In genomic region chr16:23706439-23706838, GRCh38 we compare ENCODE assay signal across 37 cellular contexts. TPM values are rescaled to one million over a fixed set of nuclear protein-coding genes. Genes with fewer than 3 reads are reported as not detected.
"Had no signal": no experiment of that assay in that cellular context is flagged by ENCODE, and none has a peak within 500 bp of the region (broad histone marks: within the 10 kb centered on the region; RNA-seq: fewer than 3 reads in every experiment).

No MANE protein-coding gene starts in this region.

- ATAC-seq: activated naive CD4-positive, alpha-beta T cell treated with anti-CD3 and anti-CD28 coated beads, Interleukin-2, amount 50 U/mL, for 72 hours; activated naive CD8-positive, alpha-beta T cell treated with anti-CD3 and anti-CD28 coated beads, Interleukin-2, amount 50 U/mL, for 24 hours; activated T-cell treated with anti-CD3 and anti-CD28 coated beads, Interleukin-2, amount 50 U/mL, for 4 hours; activated T-cell treated with anti-CD3 and anti-CD28 coated beads, Interleukin-2, amount 50 U/mL, for 72 hours; activated T-helper 17 cell treated with anti-CD3 and anti-CD28 coated beads, Interleukin-2, amount 50 U/mL, for 72 hours; body of pancreas had no signal

- H3K4me3 ChIP-seq: adrenal gland, ascending aorta, body of pancreas, breast epithelium, cardiac muscle cell had no signal

- H3K36me3 ChIP-seq: adrenal gland, ascending aorta, brain microvascular endothelial cell, breast epithelium, cardiac muscle cell had no signal

- H3K4me1 ChIP-seq: adrenal gland, ascending aorta, body of pancreas, breast epithelium had no signal

- H3K27ac ChIP-seq: adrenal gland, ascending aorta, body of pancreas, brain microvascular endothelial cell, breast epithelium, cardiac muscle cell had no signal

- FAIRE-seq: astrocyte, bronchial epithelial cell had no signal

- DNase-seq: activated effector memory CD4-positive, alpha-beta T cell treated with anti-CD3 and anti-CD28 coated beads, Interleukin-2, amount 50 U/mL, for 16 hours; activated effector memory CD4-positive, alpha-beta T cell treated with Interleukin-2 at 50 U/mL for 16 hours; activated gamma-delta T cell; activated gamma-delta T cell treated with Interleukin-2 at 50 U/mL for 16 hours; activated naive CD4-positive, alpha-beta T cell; activated naive CD4-positive, alpha-beta T cell treated with anti-CD3 and anti-CD28 coated beads for 36 hours; activated naive CD4-positive, alpha-beta T cell treated with anti-CD3 and anti-CD28 coated beads, Interleukin-2, amount 10 ng/mL, durations not matched to agents 7 days and 5 days; activated naive CD4-positive, alpha-beta T cell treated with anti-CD3 and anti-CD28 coated beads, Interleukin-2, amount 50 U/mL, for 16 hours; activated naive CD4-positive, alpha-beta T cell treated with Interleukin-2 at 50 U/mL for 16 hours; activated naive CD8-positive, alpha-beta T cell treated with anti-CD3 and anti-CD28 coated beads for 36 hours; activated naive CD8-positive, alpha-beta T cell treated with anti-CD3 and anti-CD28 coated beads, Interleukin-2, amount 10 ng/mL, durations not matched to agents 7 days and 5 days; activated naive CD8-positive, alpha-beta T cell treated with anti-CD3 and anti-CD28 coated beads, Interleukin-2, amount 50 U/mL, for 24 hours; activated T-cell treated with anti-CD3 and anti-CD28 coated beads, Interleukin-2, amount 50 U/mL, for 24 hours; activated T-cell treated with anti-CD3 and anti-CD28 coated beads, Interleukin-2, amount 50 U/mL, for 4 hours; activated T-cell treated with anti-CD3 and anti-CD28 coated beads, Interleukin-2, amount 50 U/mL, for 48 hours; activated T-cell treated with anti-CD3 and anti-CD28 coated beads, Interleukin-2, amount 50 U/mL, for 72 hours; adrenal gland; amniotic stem cell; amygdala; anterior cingulate cortex; body of pancreas; brain microvascular endothelial cell; caudate nucleus; central memory CD4-positive, alpha-beta T cell; cerebellar nuclear complex had no signal

- H3K27me3 ChIP-seq: ascending aorta, body of pancreas, brain microvascular endothelial cell had no signal

- H3K9me3 ChIP-seq: adrenal gland had no signal

RNA-seq across cellular contexts. Expression of gene ERN2, which starts 6.6 kb away (rescaled TPM):
- total RNA-seq: activated naive CD4-positive, alpha-beta T cell treated with anti-CD3 and anti-CD28 coated beads for 36 hours; activated naive CD4-positive, alpha-beta T cell treated with anti-CD3 and anti-CD28 coated beads, Interleukin-2, amount 50 U/mL, for 72 hours; activated naive CD8-positive, alpha-beta T cell treated with anti-CD3 and anti-CD28 coated beads for 36 hours; activated naive CD8-positive, alpha-beta T cell treated with anti-CD3 and anti-CD28 coated beads, Interleukin-2, amount 10 ng/mL, durations not matched to agents 7 days and 5 days; activated T-helper 1 cell treated with anti-CD3 and anti-CD28 coated beads, Interleukin-12 subunit alpha, Interleukin-12 subunit beta, Interleukin-2, Interleukin-4 antibody, amounts not matched to agents 30 ng/mL and 10 ng/mL and 1 ng/mL, durations not matched to agents 14 hours and 24 hours and 36 hours; activated T-helper 17 cell treated with anti-CD3 and anti-CD28 coated beads, Interleukin-2, amount 50 U/mL, for 72 hours; activated T-helper 2 cell treated with anti-CD3 and anti-CD28 coated beads, Interferon-gamma antibody, Interleukin-2, Interleukin-4, amounts not matched to agents 10 μg/mL and 5 μg/mL and 100 μg/mL, durations not matched to agents 14 hours and 24 hours and 36 hours; aorta; ascending aorta; astrocyte; cardiac septum; chondrocyte had no signal

RNA-seq across cellular contexts. Expression of gene CHP2, which starts 48.4 kb away (rescaled TPM):
- total RNA-seq: activated naive CD4-positive, alpha-beta T cell treated with anti-CD3 and anti-CD28 coated beads for 36 hours; activated naive CD4-positive, alpha-beta T cell treated with anti-CD3 and anti-CD28 coated beads, Interleukin-2, amount 50 U/mL, for 72 hours; activated naive CD8-positive, alpha-beta T cell treated with anti-CD3 and anti-CD28 coated beads for 36 hours; activated naive CD8-positive, alpha-beta T cell treated with anti-CD3 and anti-CD28 coated beads, Interleukin-2, amount 10 ng/mL, durations not matched to agents 7 days and 5 days; activated T-cell treated with anti-CD3 and anti-CD28 coated beads, Interleukin-2, amount 50 U/mL, for 4 hours; activated T-cell treated with anti-CD3 and anti-CD28 coated beads, Interleukin-2, amount 50 U/mL, for 72 hours; activated T-helper 1 cell treated with anti-CD3 and anti-CD28 coated beads, Interleukin-12 subunit alpha, Interleukin-12 subunit beta, Interleukin-2, Interleukin-4 antibody, amounts not matched to agents 30 ng/mL and 10 ng/mL and 1 ng/mL, durations not matched to agents 14 hours and 24 hours and 36 hours; activated T-helper 17 cell treated with anti-CD3 and anti-CD28 coated beads, Interleukin-2, amount 50 U/mL, for 72 hours; activated T-helper 2 cell treated with anti-CD3 and anti-CD28 coated beads, Interferon-gamma antibody, Interleukin-2, Interleukin-4, amounts not matched to agents 10 μg/mL and 5 μg/mL and 100 μg/mL, durations not matched to agents 14 hours and 24 hours and 36 hours; ascending aorta; astrocyte; body of pancreas; cardiac muscle cell; cardiac septum; chondrocyte had no signal
- polyA plus RNA-seq: cardiac muscle cell had no signal
